In genomic region chr9:93098236-93098946, GRCh38 we compare ENCODE assay signal across 8 cellular contexts. TPM values are rescaled to one million over a fixed set of nuclear protein-coding genes. Genes with fewer than 3 reads are reported as not detected.
A peak's percentile ranks its signal among the peaks of the same experiment; 100 is the strongest.
DNase-seq lines count a peak whose midpoint lies in the region; ATAC-seq, FAIRE-seq and TF ChIP-seq lines count a peak whose summit lies in the region.

No MANE protein-coding gene starts in this region.

- DNase-seq in EH (ENCODE audit: low read depth) (peak; percentile 99), Peyer's patch (peak; percentile 52 to 92 (median 82)), frontal cortex (ENCODE audit: low spot score in 2 of 2) (peak; percentile 56 to 86), pancreas (peak in 5 of 6 donors; percentile 74 to 86 (median 82)), NCI-H1417 (lab: John Stamatoyannopoulos, UW) (no peak)
- peak; percentile 66 for DNase-seq in activated naive CD4-positive, alpha-beta T cell treated with anti-CD3 and anti-CD28 coated beads, Interleukin-2, amount 10 ng/mL, durations not matched to agents 7 days and 5 days

- ATAC-seq in pancreas (peak in 2 of 4 donors; percentile 6 to 53), GM18502 (IDR thresholded peaks at IDR 0.05; ENCODE audit: poor library complexity, unreplicated experiment) (no peak)

- H3K4me1 ChIP-seq in Peyer's patch (peaks cover 6 to 46% (median 32%) of the 10 kb centered on the region in 4 donors), pancreas (peaks cover 0 to 25% (median 8%) of the 10 kb centered on the region in 3 donors), urinary bladder (ENCODE audit: insufficient read depth) (no peaks in the 10 kb centered on the region)

- peak overlapping the region; percentile 83 for H3K4me3 Mint-ChIP-seq in activated naive CD4-positive, alpha-beta T cell treated with anti-CD3 and anti-CD28 coated beads, Interleukin-2, amount 10 ng/mL, durations not matched to agents 7 days and 5 days

- peaks cover 29% of the 10 kb centered on the region for H3K36me3 Mint-ChIP-seq in activated naive CD4-positive, alpha-beta T cell treated with anti-CD3 and anti-CD28 coated beads, Interleukin-2, amount 10 ng/mL, durations not matched to agents 7 days and 5 days

- H3K27me3 Mint-ChIP-seq in activated naive CD4-positive, alpha-beta T cell treated with anti-CD3 and anti-CD28 coated beads, Interleukin-2, amount 10 ng/mL, durations not matched to agents 7 days and 5 days: no peaks in the 10 kb centered on the region

- CTCF ChIA-PET in activated naive CD4-positive, alpha-beta T cell treated with anti-CD3 and anti-CD28 coated beads, Interleukin-2, amount 10 ng/mL, durations not matched to agents 7 days and 5 days (lab: Charles Lee): interaction anchor here (0.9 to 2.9 kb wide), 5 partner anchors 10 to 144 kb away, joined by 3 to 20 read pairs (median 3); no protein-coding TSS in a partner anchor

- H3K9me3 Mint-ChIP-seq in activated naive CD4-positive, alpha-beta T cell treated with anti-CD3 and anti-CD28 coated beads, Interleukin-2, amount 10 ng/mL, durations not matched to agents 7 days and 5 days: peaks cover 4% of the 10 kb centered on the region

- peaks cover 65% of the 10 kb centered on the region for H3K4me1 Mint-ChIP-seq in activated naive CD4-positive, alpha-beta T cell treated with anti-CD3 and anti-CD28 coated beads, Interleukin-2, amount 10 ng/mL, durations not matched to agents 7 days and 5 days

- no peak for TF ChIP-seq CTCF in Peyer's patch (IDR thresholded peaks at IDR 0.05)
- TF ChIP-seq CTCF in pancreas (IDR thresholded peaks at IDR 0.05): no peak

- H3K27me3 ChIP-seq in Peyer's patch (no peaks in the 10 kb centered on the region), pancreas (no peaks in the 10 kb centered on the region)

- TF ChIP-seq POLR2A in Peyer's patch (IDR thresholded peaks at IDR 0.05): no peak

- H3K4me3 ChIP-seq in Peyer's patch (peak overlapping the region in 2 of 4 donors; percentile 2 to 99), pancreas (peak overlapping the region in 1 of 4 donors; percentile 99), urinary bladder (ENCODE audit: low read depth, low read length) (no peak overlapping the region)

- H3K9me3 ChIP-seq in Peyer's patch (no peaks in the 10 kb centered on the region), pancreas (no peaks in the 10 kb centered on the region)

- WGBS in pancreas, 2 donors: 46 to 55% methylated on average over 15 of the region's 15 CpGs
- 24% methylated on average over 15 of the region's 15 CpGs for WGBS in urinary bladder

- H3K27ac Mint-ChIP-seq in activated naive CD4-positive, alpha-beta T cell treated with anti-CD3 and anti-CD28 coated beads, Interleukin-2, amount 10 ng/mL, durations not matched to agents 7 days and 5 days: peak overlapping the region; percentile 93

- FAIRE-seq in frontal cortex (lab: Jason Lieb, UNC): no peak
- FAIRE-seq in pancreas (lab: Jason Lieb, UNC): no peak

- intact Hi-C loops in pancreas (cut with DNase I): no loop called here

- H3K27ac ChIP-seq in Peyer's patch (peak overlapping the region; percentile 96 to 99 (median 97)), pancreas (peak overlapping the region; percentile 2 to 90 (median 58)), urinary bladder (ENCODE audit: low read depth) (peak overlapping the region; percentile 87)

- H3K36me3 ChIP-seq in Peyer's patch (no peaks in the 10 kb centered on the region), pancreas (no peaks in the 10 kb centered on the region), urinary bladder (ENCODE audit: insufficient read depth) (no peaks in the 10 kb centered on the region)

RNA-seq across cellular contexts. Expression of gene CARD19, which starts 2.4 kb away (rescaled TPM):
- total RNA-seq in Peyer's patch (10 to 100 TPM; 34.7 to 74.4 (median 58.9) TPM), frontal cortex (14.3 TPM), pancreas (10 to 100 TPM in 1 of 6 donors, 1 to 10 TPM in 5; 4.3 to 11.0 (median 7.0) TPM), urinary bladder (14.8 TPM)
- polyA plus RNA-seq in pancreas (10 to 100 TPM; 15.7 to 20.4 TPM), urinary bladder (77.0 TPM)

RNA-seq across cellular contexts. Expression of gene NINJ1, which starts 35.7 kb away (rescaled TPM):
- total RNA-seq in Peyer's patch: 10 to 100 TPM; 47.0 to 56.8 (median 54.5) TPM
- 2.9 TPM for total RNA-seq in frontal cortex
- 10 to 100 TPM; 15.6 to 33.2 (median 19.3) TPM for total RNA-seq in pancreas
- 10 to 100 TPM; 26.2 to 28.1 TPM for polyA plus RNA-seq in pancreas
- total RNA-seq in urinary bladder: 13.2 TPM
- 48.2 TPM for polyA plus RNA-seq in urinary bladder

RNA-seq across cellular contexts. Expression of gene SUSD3, which starts 39.9 kb away (rescaled TPM):
- total RNA-seq in Peyer's patch (10 to 100 TPM in 1 of 4 donors, 1 to 10 TPM in 3; 5.5 to 21.5 (median 7.9) TPM), frontal cortex (0.41 TPM), pancreas (1 to 10 TPM in 2 of 6 donors, under 1 TPM in 4; 0.16 to 2.8 (median 0.80) TPM), urinary bladder (1.5 TPM)
- polyA plus RNA-seq in pancreas (1 to 10 TPM in 1 of 2 donors, under 1 TPM in 1; 0.27 to 1.4 TPM), urinary bladder (1.9 TPM)

Comparison
In these comparisons a context has a peak if more than half of its experiments do, and no peak if none do; other contexts are left out.
1. DNase-seq: peak in EH (single experiment), Peyer's patch (3 of 3), activated naive CD4-positive, alpha-beta T cell treated with anti-CD3 and anti-CD28 coated beads, Interleukin-2, amount 10 ng/mL, durations not matched to agents 7 days and 5 days (single experiment), frontal cortex (2 of 2) and pancreas (5 of 6); none in NCI-H1417 (0 of 3).
2. Peak in every context shown above with its lines, with median percentiles within 50 percentile points of each other: H3K27ac ChIP-seq.